ENCODE assay signal across 1 cellular context in the genomic region with DNA sequence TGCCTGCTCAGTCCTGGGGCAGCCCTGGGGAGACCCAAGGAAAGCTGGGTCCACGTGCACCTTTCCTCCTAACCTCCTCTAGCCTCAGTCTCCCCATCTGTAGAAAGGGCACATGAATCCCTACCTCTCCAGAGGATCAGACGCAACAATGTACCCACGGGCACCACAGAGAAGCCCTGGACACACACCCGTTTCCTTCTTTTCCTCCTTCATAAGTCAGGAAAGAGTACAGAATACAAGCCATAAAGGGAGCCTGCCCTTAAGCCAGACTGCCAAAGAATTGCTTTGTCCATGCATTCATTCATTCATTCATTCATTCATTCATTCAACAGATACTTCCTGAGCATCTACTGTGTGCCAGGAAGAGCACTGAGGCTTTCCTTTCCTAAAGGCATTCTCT. TPM values are rescaled to one million over a fixed set of nuclear protein-coding genes. Genes with fewer than 3 reads are reported as not detected.
"Had no signal": no experiment of that assay in that cellular context is flagged by ENCODE, and none has a peak within 500 bp of the region (broad histone marks: within the 10 kb centered on the region; RNA-seq: fewer than 3 reads in every experiment).

No MANE protein-coding gene starts in this region.

RNA-seq across cellular contexts. Expression of gene CASTOR2, which starts 20.6 kb away (rescaled TPM):
- polyA plus RNA-seq: IgD-negative memory B cell had no signal
